Comparison of ENCODE assay signal across 11 cellular contexts in the genomic region with DNA sequence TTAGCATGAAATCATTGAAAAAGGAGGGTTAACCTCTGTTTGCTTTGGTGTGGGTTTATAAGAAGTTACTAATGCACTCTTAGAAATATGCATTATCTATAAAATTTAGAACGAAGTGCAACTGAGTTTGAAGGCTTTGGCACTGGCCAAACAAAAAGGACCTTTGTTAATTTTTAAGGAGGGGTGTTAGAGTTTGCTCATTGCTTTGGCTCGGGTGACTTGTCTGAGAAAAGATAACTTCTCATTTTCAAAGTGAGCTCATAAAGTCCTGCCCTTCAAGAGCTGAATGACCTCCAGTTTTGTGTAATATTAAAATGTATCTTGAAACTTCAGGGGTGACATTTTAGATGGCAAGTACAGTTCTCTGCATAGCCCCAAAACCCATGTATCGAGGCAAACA. TPM values are rescaled to one million over a fixed set of nuclear protein-coding genes. Genes with fewer than 3 reads are reported as not detected.
DNase-seq lines count a peak whose midpoint lies in the region; ATAC-seq and TF ChIP-seq lines count a peak whose summit lies in the region.
"Had no signal": no experiment of that assay in that cellular context is flagged by ENCODE, and none has a peak within 500 bp of the region (broad histone marks: within the 10 kb centered on the region; RNA-seq: fewer than 3 reads in every experiment).

No MANE protein-coding gene starts in this region.

- H3K4me1 Mint-ChIP-seq in activated naive CD8-positive, alpha-beta T cell treated with anti-CD3 and anti-CD28 coated beads, Interleukin-2, amount 10 ng/mL, durations not matched to agents 7 days and 5 days: peaks cover 78% of the 10 kb centered on the region
- H3K4me1 Mint-ChIP-seq in activated naive CD8-positive, alpha-beta T cell treated with anti-CD3 and anti-CD28 coated beads, Interleukin-2, amount 50 U/mL, for 24 hours: peaks cover 47% of the 10 kb centered on the region
- H3K4me1 Mint-ChIP-seq in natural killer cell: peaks cover 78 to 79% of the 10 kb centered on the region in 2 donors

- no peak for DNase-seq in activated naive CD8-positive, alpha-beta T cell treated with anti-CD3 and anti-CD28 coated beads, Interleukin-2, amount 10 ng/mL, durations not matched to agents 7 days and 5 days
- DNase-seq in activated naive CD8-positive, alpha-beta T cell treated with anti-CD3 and anti-CD28 coated beads, Interleukin-2, amount 50 U/mL, for 24 hours: no peak
- no peak for DNase-seq in dorsolateral prefrontal cortex
- DNase-seq in natural killer cell: no peak
- DNase-seq in vagina (ENCODE audit: extremely low spot score in 2 of 2): no peak
- no peak for DNase-seq in WERI-Rb-1
- no peak for DNase-seq in OCI-M2 (lab: John Stamatoyannopoulos, UW; ENCODE audit: unreplicated experiment)
- DNase-seq: activated CD8-positive, alpha-beta memory T cell treated with anti-CD3 and anti-CD28 coated beads for 24 hours; NCI-H1694; occipital lobe had no signal

- no peaks in the 10 kb centered on the region for H3K27me3 Mint-ChIP-seq in activated naive CD8-positive, alpha-beta T cell treated with anti-CD3 and anti-CD28 coated beads, Interleukin-2, amount 10 ng/mL, durations not matched to agents 7 days and 5 days
- H3K27me3 Mint-ChIP-seq in activated naive CD8-positive, alpha-beta T cell treated with anti-CD3 and anti-CD28 coated beads, Interleukin-2, amount 50 U/mL, for 24 hours: no peaks in the 10 kb centered on the region
- H3K27me3 Mint-ChIP-seq in natural killer cell (ENCODE audit: low read depth in 2 of 2): no peaks in the 10 kb centered on the region

- peaks cover 62% of the 10 kb centered on the region for H3K4me1 ChIP-seq in vagina

- POLR2A ChIA-PET in activated naive CD8-positive, alpha-beta T cell treated with anti-CD3 and anti-CD28 coated beads, Interleukin-2, amount 10 ng/mL, durations not matched to agents 7 days and 5 days (lab: Charles Lee): interaction anchor here (1.6 to 3.0 kb wide), 3 partner anchors 8 to 25 kb away, joined by 4 to 13 read pairs (median 5); a partner anchor contains a TSS

- H3K27me3 ChIP-seq in dorsolateral prefrontal cortex: no peaks in the 10 kb centered on the region
- H3K27me3 ChIP-seq in vagina: no peaks in the 10 kb centered on the region
- no peaks in the 10 kb centered on the region for H3K27me3 ChIP-seq in WERI-Rb-1 (ENCODE audit: insufficient read depth, low read depth, severe bottlenecking)

- peaks cover 66% of the 10 kb centered on the region for H3K36me3 Mint-ChIP-seq in activated naive CD8-positive, alpha-beta T cell treated with anti-CD3 and anti-CD28 coated beads, Interleukin-2, amount 10 ng/mL, durations not matched to agents 7 days and 5 days
- H3K36me3 Mint-ChIP-seq in activated naive CD8-positive, alpha-beta T cell treated with anti-CD3 and anti-CD28 coated beads, Interleukin-2, amount 50 U/mL, for 24 hours (ENCODE audit: low read depth): peaks cover 36% of the 10 kb centered on the region
- H3K36me3 Mint-ChIP-seq in natural killer cell: no peaks in the 10 kb centered on the region

- ATAC-seq in activated naive CD8-positive, alpha-beta T cell treated with anti-CD3 and anti-CD28 coated beads, Interleukin-2, amount 10 ng/mL, durations not matched to agents 7 days and 5 days (ENCODE audit: low read depth): no peak
- no peak for ATAC-seq in activated naive CD8-positive, alpha-beta T cell treated with anti-CD3 and anti-CD28 coated beads, Interleukin-2, amount 50 U/mL, for 24 hours
- ATAC-seq in natural killer cell (no peak), GM21367 (IDR thresholded peaks at IDR 0.05; ENCODE audit: unreplicated experiment) (no peak)

- H3K27ac ChIP-seq in dorsolateral prefrontal cortex: peak overlapping the region in 38 of 59 donors; percentile 2 to 74 (median 48)
- peak overlapping the region; percentile 47 for H3K27ac ChIP-seq in vagina
- no peak overlapping the region for H3K27ac ChIP-seq in WERI-Rb-1

- no peaks in the 10 kb centered on the region for H3K9me3 ChIP-seq in vagina
- no peaks in the 10 kb centered on the region for H3K9me3 ChIP-seq in WERI-Rb-1 (ENCODE audit: severe bottlenecking)

- no peak for TF ChIP-seq POLR2A in vagina (IDR thresholded peaks at IDR 0.05)

- intact Hi-C loops in dorsolateral prefrontal cortex (cut with DNase I) (no loop called here), natural killer cell (cut with micrococcal nuclease) (no loop called here), vagina (cut with DNase I) (no loop called here)

- no peak overlapping the region for H3K4me3 ChIP-seq in dorsolateral prefrontal cortex
- no peak overlapping the region for H3K4me3 ChIP-seq in vagina
- H3K4me3 ChIP-seq in WERI-Rb-1 (ENCODE audit: low read depth, low read length): no peak overlapping the region

- H3K36me3 ChIP-seq in vagina (no peaks in the 10 kb centered on the region), WERI-Rb-1 (no peaks in the 10 kb centered on the region)

- no peak for TF ChIP-seq CTCF in dorsolateral prefrontal cortex (IDR thresholded peaks at IDR 0.05 in 54 of 56, conservative IDR thresholded peaks at IDR 0.05 in 2 of 56; ENCODE audit: low read depth in 1 of 56, partially characterized antibody in 56 of 56)
- TF ChIP-seq CTCF in natural killer cell (IDR thresholded peaks at IDR 0.05): no peak
- TF ChIP-seq CTCF in vagina (IDR thresholded peaks at IDR 0.05): peak in 1 of 3 experiments; percentile 11
- TF ChIP-seq CTCF in WERI-Rb-1 (IDR thresholded peaks at IDR 0.05; ENCODE audit: low read depth, low read length): no peak

- no peak overlapping the region for H3K4me3 Mint-ChIP-seq in activated naive CD8-positive, alpha-beta T cell treated with anti-CD3 and anti-CD28 coated beads, Interleukin-2, amount 10 ng/mL, durations not matched to agents 7 days and 5 days
- no peak overlapping the region for H3K4me3 Mint-ChIP-seq in activated naive CD8-positive, alpha-beta T cell treated with anti-CD3 and anti-CD28 coated beads, Interleukin-2, amount 50 U/mL, for 24 hours
- H3K4me3 Mint-ChIP-seq in natural killer cell: no peak overlapping the region

- no peaks in the 10 kb centered on the region for H3K9me3 Mint-ChIP-seq in activated naive CD8-positive, alpha-beta T cell treated with anti-CD3 and anti-CD28 coated beads, Interleukin-2, amount 10 ng/mL, durations not matched to agents 7 days and 5 days
- no peaks in the 10 kb centered on the region for H3K9me3 Mint-ChIP-seq in activated naive CD8-positive, alpha-beta T cell treated with anti-CD3 and anti-CD28 coated beads, Interleukin-2, amount 50 U/mL, for 24 hours
- no peaks in the 10 kb centered on the region for H3K9me3 Mint-ChIP-seq in natural killer cell

- peak overlapping the region; percentile 19 for H3K27ac Mint-ChIP-seq in activated naive CD8-positive, alpha-beta T cell treated with anti-CD3 and anti-CD28 coated beads, Interleukin-2, amount 10 ng/mL, durations not matched to agents 7 days and 5 days
- H3K27ac Mint-ChIP-seq in activated naive CD8-positive, alpha-beta T cell treated with anti-CD3 and anti-CD28 coated beads, Interleukin-2, amount 50 U/mL, for 24 hours: no peak overlapping the region
- peak overlapping the region; percentile 76 to 79 for H3K27ac Mint-ChIP-seq in natural killer cell

RNA-seq across cellular contexts. Expression of a gene that starts 25.9 kb away (rescaled TPM):
- 10 to 100 TPM; 72.2 to 80.8 TPM for total RNA-seq in activated naive CD8-positive, alpha-beta T cell treated with anti-CD3 and anti-CD28 coated beads, Interleukin-2, amount 10 ng/mL, durations not matched to agents 7 days and 5 days
- total RNA-seq in dorsolateral prefrontal cortex (10 to 100 TPM in 118 of 120 experiments, 1 to 10 TPM in 2; 7.7 to 36.0 (median 17.1) TPM), natural killer cell (100 to 1,000 TPM; 106 to 110 (median 107) TPM), vagina (45.4 TPM)
